In the genomic region with DNA sequence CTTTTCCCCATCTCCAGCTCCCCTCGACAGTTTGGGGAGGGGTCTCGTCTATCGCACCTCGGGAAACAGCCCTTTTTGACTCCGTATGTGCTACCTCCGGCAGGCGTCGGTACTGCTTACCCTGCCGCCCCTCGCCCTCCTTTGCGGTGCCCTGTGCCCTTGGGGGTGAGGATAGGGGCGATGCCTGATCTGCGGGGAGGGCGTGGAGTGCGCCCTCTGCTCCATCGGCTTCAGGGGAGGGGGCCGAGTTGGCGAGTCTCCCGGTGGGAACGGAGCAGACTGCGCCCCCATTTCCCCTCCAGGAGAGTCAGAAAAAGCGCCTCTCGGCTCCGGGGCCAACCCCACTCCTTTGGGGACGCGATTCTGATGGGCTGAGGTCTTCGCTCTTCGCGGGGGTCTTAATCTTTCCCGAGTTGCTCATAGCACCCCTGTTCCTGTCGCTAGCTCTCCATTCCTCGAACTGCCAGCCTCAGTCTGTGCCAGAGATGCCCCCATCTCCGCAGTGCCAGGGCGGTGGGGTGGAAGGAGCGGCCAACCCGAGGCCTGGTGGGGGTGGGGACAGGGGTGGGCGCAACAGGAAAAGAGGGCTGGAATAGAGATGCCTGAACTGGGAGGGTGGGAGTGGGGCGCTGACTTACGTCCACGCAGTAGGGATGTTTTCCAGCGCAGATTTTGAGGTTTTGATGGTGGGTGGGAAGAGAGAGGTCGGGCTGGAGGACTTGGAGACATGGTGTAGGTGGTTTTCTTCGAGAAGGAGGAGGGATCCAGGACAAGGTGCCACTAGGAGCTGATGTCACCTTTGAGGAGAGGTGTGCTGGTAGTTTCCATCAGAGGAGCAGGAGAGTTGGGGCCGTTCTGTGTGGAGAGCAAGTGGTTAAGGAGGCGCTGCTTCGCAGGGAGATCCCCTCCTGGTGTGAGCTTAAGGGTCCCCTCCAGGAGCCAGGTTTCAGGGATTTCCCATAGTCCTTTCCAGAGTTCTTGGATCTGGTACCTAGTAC, we compare ENCODE assay signal across 1 cellular context.
A peak's percentile ranks its signal among the peaks of the same experiment; 100 is the strongest.
TF ChIP-seq lines count a peak whose summit lies in the region.

No MANE protein-coding gene starts in this region.

TF ChIP-seq in GM12878, 131 proteins besides CTCF, POLR2A, EP300 and RAD21:
- TF ChIP-seq CBX5 (IDR thresholded peaks at IDR 0.05; ENCODE audit: low read depth) (no peak), KLF5 (IDR thresholded peaks at IDR 0.05; ENCODE audit: partially characterized antibody) (no peak), CHD4 (IDR thresholded peaks at IDR 0.05) (no peak), LARP7 (IDR thresholded peaks at IDR 0.05) (peak; percentile 60), HDGF (IDR thresholded peaks at IDR 0.05) (peak; percentile 31; the same call in 1 of the 2 replicates), GATAD2B (conservative IDR thresholded peaks at IDR 0.05; ENCODE audit: low read depth) (0 out of 2 replicates have a peak, but pooled peaks have one; percentile 51), SIN3A (IDR thresholded peaks at IDR 0.05; ENCODE audit: low read depth, low read length) (0 out of 2 replicates have a peak, but pooled peaks have one; percentile 25), DPF2 (IDR thresholded peaks at IDR 0.05) (peak; percentile 48; the same call in 1 of the 2 replicates), SMARCA5 (IDR thresholded peaks at IDR 0.05) (0 out of 2 replicates have a peak, but pooled peaks have one; percentile 6)
- TF ChIP-seq, protein P1, sequence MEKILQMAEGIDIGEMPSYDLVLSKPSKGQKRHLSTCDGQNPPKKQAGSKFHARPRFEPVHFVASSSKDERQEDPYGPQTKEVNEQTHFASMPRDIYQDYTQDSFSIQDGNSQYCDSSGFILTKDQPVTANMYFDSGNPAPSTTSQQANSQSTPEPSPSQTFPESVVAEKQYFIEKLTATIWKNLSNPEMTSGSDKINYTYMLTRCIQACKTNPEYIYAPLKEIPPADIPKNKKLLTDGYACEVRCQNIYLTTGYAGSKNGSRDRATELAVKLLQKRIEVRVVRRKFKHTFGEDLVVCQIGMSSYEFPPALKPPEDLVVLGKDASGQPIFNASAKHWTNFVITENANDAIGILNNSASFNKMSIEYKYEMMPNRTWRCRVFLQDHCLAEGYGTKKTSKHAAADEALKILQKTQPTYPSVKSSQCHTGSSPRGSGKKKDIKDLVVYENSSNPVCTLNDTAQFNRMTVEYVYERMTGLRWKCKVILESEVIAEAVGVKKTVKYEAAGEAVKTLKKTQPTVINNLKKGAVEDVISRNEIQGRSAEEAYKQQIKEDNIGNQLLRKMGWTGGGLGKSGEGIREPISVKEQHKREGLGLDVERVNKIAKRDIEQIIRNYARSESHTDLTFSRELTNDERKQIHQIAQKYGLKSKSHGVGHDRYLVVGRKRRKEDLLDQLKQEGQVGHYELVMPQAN (conservative IDR thresholded peaks at IDR 0.05) = 0 out of 2 replicates have a peak, but pooled peaks have one; percentile 72
